ENCODE assay signal across 1 cellular context in genomic region chr2:227511955-227512354, GRCh38.
TF ChIP-seq lines count a peak whose summit lies in the region.

No MANE protein-coding gene starts in this region.

TF ChIP-seq in SK-N-SH treated with all-trans-retinoic acid at 6 μM for 48 hours, 23 proteins besides CTCF, POLR2A, EP300 and RAD21 (continued from another document):
- TF ChIP-seq, protein P1, sequence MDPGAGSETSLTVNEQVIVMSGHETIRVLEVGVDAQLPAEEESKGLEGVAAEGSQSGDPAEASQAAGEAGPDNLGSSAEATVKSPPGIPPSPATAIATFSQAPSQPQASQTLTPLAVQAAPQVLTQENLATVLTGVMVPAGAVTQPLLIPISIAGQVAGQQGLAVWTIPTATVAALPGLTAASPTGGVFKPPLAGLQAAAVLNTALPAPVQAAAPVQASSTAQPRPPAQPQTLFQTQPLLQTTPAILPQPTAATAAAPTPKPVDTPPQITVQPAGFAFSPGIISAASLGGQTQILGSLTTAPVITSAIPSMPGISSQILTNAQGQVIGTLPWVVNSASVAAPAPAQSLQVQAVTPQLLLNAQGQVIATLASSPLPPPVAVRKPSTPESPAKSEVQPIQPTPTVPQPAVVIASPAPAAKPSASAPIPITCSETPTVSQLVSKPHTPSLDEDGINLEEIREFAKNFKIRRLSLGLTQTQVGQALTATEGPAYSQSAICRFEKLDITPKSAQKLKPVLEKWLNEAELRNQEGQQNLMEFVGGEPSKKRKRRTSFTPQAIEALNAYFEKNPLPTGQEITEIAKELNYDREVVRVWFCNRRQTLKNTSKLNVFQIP (CRISPR knock-in tag; IDR thresholded peaks at IDR 0.05; ENCODE audit: borderline replicate concordance, low read depth), result no peak
- TF ChIP-seq ZNF70 (CRISPR knock-in tag; IDR thresholded peaks at IDR 0.05), result no peak
- TF ChIP-seq ZFP30 (CRISPR knock-in tag; IDR thresholded peaks at IDR 0.05), result no peak
- no peak for TF ChIP-seq ZNF8 (CRISPR knock-in tag; IDR thresholded peaks at IDR 0.05)
- no peak for TF ChIP-seq ZNF565 (CRISPR knock-in tag; conservative IDR thresholded peaks at IDR 0.05; ENCODE audit: low read depth)
